Comparison of ENCODE assay signal across 8 cellular contexts in genomic region chr3:106566277-106566676, GRCh38.
DNase-seq lines count a peak whose midpoint lies in the region; ATAC-seq and TF ChIP-seq lines count a peak whose summit lies in the region.

No MANE protein-coding gene starts in this region.

- TF ChIP-seq CTCF in brain microvascular endothelial cell (IDR thresholded peaks at IDR 0.05; ENCODE audit: low read depth, low read length, missing control alignments) (peak; percentile 20), glutamatergic neuron (IDR thresholded peaks at IDR 0.05; ENCODE audit: partially characterized antibody, unreplicated experiment) (no peak), omental fat pad (IDR thresholded peaks at IDR 0.05) (no peak)

- no peaks in the 10 kb centered on the region for H3K27me3 Mint-ChIP-seq in glutamatergic neuron (ENCODE audit: unreplicated experiment)

- no peaks in the 10 kb centered on the region for H3K36me3 ChIP-seq in brain microvascular endothelial cell (replicated peaks)

- no peak overlapping the region for H3K4me3 ChIP-seq in brain microvascular endothelial cell (ENCODE audit: low read depth, low read length)

- in situ Hi-C loops in brain microvascular endothelial cell (cut with HindIII; ENCODE audit: low pct_ligation_motif_present, low sequenced_read_pairs): no loop called here

- H3K4me3 Mint-ChIP-seq in glutamatergic neuron (ENCODE audit: unreplicated experiment): no peak overlapping the region

- no peak overlapping the region for H3K27ac Mint-ChIP-seq in glutamatergic neuron (ENCODE audit: unreplicated experiment)

- H3K27ac ChIP-seq in brain microvascular endothelial cell: no peak overlapping the region

- DNase-seq in ELF-1 (ENCODE audit: low read depth, low spot score) (peak; percentile 12), brain microvascular endothelial cell (no peak), foreskin melanocyte (no peak), glutamatergic neuron (no peak), sciatic nerve (ENCODE audit: low spot score) (no peak), omental fat pad (ENCODE audit: low spot score) (no peak)

- ATAC-seq in GM19043 (IDR thresholded peaks at IDR 0.05; ENCODE audit: low read depth, unreplicated experiment): peak; percentile 90
- peak; percentile 93 for ATAC-seq in HG03066 (IDR thresholded peaks at IDR 0.05; ENCODE audit: low read depth, unreplicated experiment)
- no peak for ATAC-seq in sciatic nerve
- ATAC-seq in omental fat pad (ENCODE audit: low FRiP score): no peak

- H3K9me3 Mint-ChIP-seq in glutamatergic neuron (ENCODE audit: unreplicated experiment): no peaks in the 10 kb centered on the region

- H3K27me3 ChIP-seq in brain microvascular endothelial cell (replicated peaks): no peaks in the 10 kb centered on the region

- intact Hi-C loops in sciatic nerve (cut with DNase I): no loop called here

- no peaks in the 10 kb centered on the region for H3K36me3 Mint-ChIP-seq in glutamatergic neuron (ENCODE audit: unreplicated experiment)

- peaks cover 4% of the 10 kb centered on the region for H3K4me1 Mint-ChIP-seq in glutamatergic neuron (ENCODE audit: low read depth, unreplicated experiment)

Comparison
In these comparisons a context has a peak if more than half of its experiments do, and no peak if none do; other contexts are left out.
1. ATAC-seq: peak in GM19043 (single experiment) and HG03066 (single experiment); none in sciatic nerve (single experiment) and omental fat pad (single experiment).